31 cellular contexts compared by ENCODE assay signal in the genomic region with DNA sequence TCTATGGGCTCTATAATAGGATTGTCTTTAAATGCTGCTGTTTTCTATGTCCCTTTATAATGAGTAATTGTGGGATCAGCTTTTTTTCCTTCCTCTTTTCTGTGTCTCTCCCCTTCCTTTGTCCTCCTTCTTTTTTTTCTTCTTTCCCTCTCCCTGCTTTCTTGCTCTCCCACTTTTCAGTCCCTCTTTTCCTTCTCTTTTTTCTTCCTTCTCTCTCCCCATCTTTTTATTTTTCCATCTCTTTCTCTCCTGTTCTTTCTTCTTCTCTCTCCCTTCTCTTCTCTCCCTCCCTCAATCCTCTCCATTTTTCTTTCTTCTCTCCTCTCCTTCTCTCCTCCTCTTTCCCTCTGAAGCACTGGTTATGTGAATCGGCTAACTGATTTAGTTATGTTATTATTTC.
"Had no signal": no experiment of that assay in that cellular context is flagged by ENCODE, and none has a peak within 500 bp of the region (broad histone marks: within the 10 kb centered on the region; RNA-seq: fewer than 3 reads in every experiment).

No MANE protein-coding gene starts in this region.

- H3K4me2 ChIP-seq: neural progenitor cell, smooth muscle cell had no signal

- H3K27me3 ChIP-seq: neural progenitor cell, ovary, spleen, testis, tibial artery, transverse colon, upper lobe of right lung, uterus had no signal

- H3K4me1 ChIP-seq: neural progenitor cell, psoas muscle, spleen, suprapubic skin, testis, tibial artery, transverse colon, upper lobe of right lung, uterus had no signal

- H2AFZ ChIP-seq: neural progenitor cell, parathyroid adenoma had no signal

- H3K27ac Mint-ChIP-seq: naive B cell; naive thymus-derived CD8-positive, alpha-beta T cell; natural killer cell treated with Interleukin-12 subunit alpha and Interleukin-12 subunit beta and Interleukin-15 and Interleukin-18, amount 100 ng/mL, for 72 hours; neural progenitor cell; progenitor cell of endocrine pancreas; stimulated activated memory B cell treated with anti-CD40 and anti-IgM and Interleukin-4, amounts not matched to agents 10 μg/mL and 1 μg/mL and 100 μg/mL, for 72 hours; stimulated activated naive CD8-positive, alpha-beta T cell treated with anti-CD3 and anti-CD28 coated beads, Interleukin-15, amount 100 ng/mL, for 72 hours; type B pancreatic cell had no signal

- H3K9me3 Mint-ChIP-seq: naive B cell; naive thymus-derived CD8-positive, alpha-beta T cell; natural killer cell treated with Interleukin-12 subunit alpha and Interleukin-12 subunit beta and Interleukin-15 and Interleukin-18, amount 100 ng/mL, for 72 hours; neural progenitor cell; stimulated activated memory B cell treated with anti-CD40 and anti-IgM and Interleukin-4, amounts not matched to agents 10 μg/mL and 1 μg/mL and 100 μg/mL, for 72 hours; stimulated activated naive CD8-positive, alpha-beta T cell treated with anti-CD3 and anti-CD28 coated beads, Interleukin-15, amount 100 ng/mL, for 72 hours; type B pancreatic cell had no signal

- H3K27ac ChIP-seq: neural progenitor cell, ovary, parathyroid adenoma, psoas muscle, skin epidermis, spleen, suprapubic skin, testis, tibial artery, transverse colon, upper lobe of right lung, uterus had no signal

- DNase-seq: naive B cell; naive thymus-derived CD8-positive, alpha-beta T cell; occipital lobe; ovary; posterior cingulate gyrus; psoas muscle; right cardiac atrium; spleen; stimulated activated CD4-positive, alpha-beta T cell treated with anti-CD3 and anti-CD28 coated beads, Interleukin-12 subunit alpha, Interleukin-12 subunit beta, amount 100 ng/mL, for 4 hours; stimulated activated CD4-positive, alpha-beta T cell treated with anti-CD3 and anti-CD28 coated beads, Interleukin-1b, Interleukin-23, amount 100 ng/mL, for 48 hours; stimulated activated CD4-positive, alpha-beta T cell treated with anti-CD3 and anti-CD28 coated beads, Interleukin-4, amount 100 ng/mL, for 1 hour; stimulated activated CD4-positive, alpha-beta T cell treated with anti-CD3 and anti-CD28 coated beads, Interleukin-4, amount 100 ng/mL, for 4 hours; stimulated activated CD8-positive, alpha-beta memory T cell treated with anti-CD3 and anti-CD28 coated beads, Interleukin-4, amount 100 ng/mL, for 48 hours; stimulated activated naive CD4-positive, alpha-beta T cell; stimulated activated naive CD8-positive, alpha-beta T cell treated with anti-CD3 and anti-CD28 coated beads, Interleukin-15, amount 100 ng/mL, for 72 hours; substantia nigra; testis; tibial artery; transverse colon; upper lobe of right lung; uterus had no signal

- H3K4me3 ChIP-seq: neural progenitor cell, ovary, psoas muscle, skin epidermis, smooth muscle cell, spleen, suprapubic skin, testis, tibial artery, transverse colon, upper lobe of right lung, uterus had no signal

- H3K79me2 ChIP-seq: parathyroid adenoma had no signal

- ATAC-seq: naive thymus-derived CD8-positive, alpha-beta T cell; natural killer cell treated with Interleukin-12 subunit alpha and Interleukin-12 subunit beta and Interleukin-15 and Interleukin-18, amount 100 ng/mL, for 72 hours; psoas muscle; right cardiac atrium; sciatic nerve; stimulated activated memory B cell treated with anti-CD40 and anti-IgM and Interleukin-4, amounts not matched to agents 10 μg/mL and 1 μg/mL and 100 μg/mL, for 72 hours; stimulated activated naive CD8-positive, alpha-beta T cell treated with anti-CD3 and anti-CD28 coated beads, Interleukin-15, amount 100 ng/mL, for 72 hours; upper lobe of right lung had no signal

- H3K9ac ChIP-seq: neural progenitor cell, parathyroid adenoma had no signal

- H3K4me3 Mint-ChIP-seq: naive B cell; naive thymus-derived CD8-positive, alpha-beta T cell; natural killer cell treated with Interleukin-12 subunit alpha and Interleukin-12 subunit beta and Interleukin-15 and Interleukin-18, amount 100 ng/mL, for 72 hours; neural progenitor cell; stimulated activated memory B cell treated with anti-CD40 and anti-IgM and Interleukin-4, amounts not matched to agents 10 μg/mL and 1 μg/mL and 100 μg/mL, for 72 hours; stimulated activated naive CD8-positive, alpha-beta T cell treated with anti-CD3 and anti-CD28 coated beads, Interleukin-15, amount 100 ng/mL, for 72 hours; type B pancreatic cell had no signal

- H3K36me3 ChIP-seq: neural progenitor cell, ovary, suprapubic skin, tibial artery, transverse colon, upper lobe of right lung, uterus had no signal

- H3K4me1 Mint-ChIP-seq: naive B cell; naive thymus-derived CD8-positive, alpha-beta T cell; neural progenitor cell; stimulated activated memory B cell treated with anti-CD40 and anti-IgM and Interleukin-4, amounts not matched to agents 10 μg/mL and 1 μg/mL and 100 μg/mL, for 72 hours; stimulated activated naive CD8-positive, alpha-beta T cell treated with anti-CD3 and anti-CD28 coated beads, Interleukin-15, amount 100 ng/mL, for 72 hours had no signal

- H3K36me3 Mint-ChIP-seq: naive B cell; naive thymus-derived CD8-positive, alpha-beta T cell; natural killer cell treated with Interleukin-12 subunit alpha and Interleukin-12 subunit beta and Interleukin-15 and Interleukin-18, amount 100 ng/mL, for 72 hours; neural progenitor cell; stimulated activated memory B cell treated with anti-CD40 and anti-IgM and Interleukin-4, amounts not matched to agents 10 μg/mL and 1 μg/mL and 100 μg/mL, for 72 hours; type B pancreatic cell had no signal

- H3K9me3 ChIP-seq: ovary, psoas muscle, spleen, suprapubic skin, testis, tibial artery, transverse colon, upper lobe of right lung, uterus had no signal

- H3K27me3 Mint-ChIP-seq: type B pancreatic cell had no signal
